In genomic region chr10:95818663-95819062, GRCh38 we compare ENCODE assay signal across 11 cellular contexts.
DNase-seq lines count a peak whose midpoint lies in the region; ATAC-seq, FAIRE-seq and TF ChIP-seq lines count a peak whose summit lies in the region.
"Had no signal": no experiment of that assay in that cellular context is flagged by ENCODE, and none has a peak within 500 bp of the region (broad histone marks: within the 10 kb centered on the region; RNA-seq: fewer than 3 reads in every experiment).

No MANE protein-coding gene starts in this region.

- H3K4me1 ChIP-seq in body of pancreas, result no peaks in the 10 kb centered on the region

- FAIRE-seq in frontal cortex (lab: Jason Lieb, UNC), result no peak

- TF ChIP-seq POLR2A in body of pancreas (IDR thresholded peaks at IDR 0.05), result no peak

- intact Hi-C loops in body of pancreas (cut with DNase I), result no loop called here

- no peaks in the 10 kb centered on the region for H3K36me3 ChIP-seq in body of pancreas (replicated peaks in 1 of 2; ENCODE audit: insufficient read depth in 1 of 2, low read depth in 2 of 2)
- H3K36me3 ChIP-seq: BLaER1 treated with 17β-estradiol and CSF1 and Interleukin-3, amounts not matched to agents 10 nM and 100 nM; vagina had no signal

- WGBS in body of pancreas, 2 donors, result 20 to 26% methylated on average over 2 of the region's 2 CpGs

- no peaks in the 10 kb centered on the region for H3K27me3 ChIP-seq in body of pancreas
- H3K27me3 ChIP-seq: BLaER1 treated with 17β-estradiol and CSF1 and Interleukin-3, amounts not matched to agents 10 nM and 100 nM; vagina had no signal

- H3K4me3 ChIP-seq in body of pancreas, result no peak overlapping the region
- H3K4me3 ChIP-seq: BLaER1 treated with 17β-estradiol and CSF1 and Interleukin-3, amounts not matched to agents 10 nM and 100 nM; vagina had no signal

- H3K27ac ChIP-seq in body of pancreas, result no peak overlapping the region
- no peak overlapping the region for H3K27ac ChIP-seq in substantia nigra (ENCODE audit: low read depth, low read length, poor library complexity, severe bottlenecking)
- H3K27ac ChIP-seq: BLaER1 treated with 17β-estradiol and CSF1 and Interleukin-3, amounts not matched to agents 10 nM and 100 nM; vagina had no signal

- peak; percentile 80 for DNase-seq in A172 (ENCODE audit: low spot score)
- DNase-seq in H4 (ENCODE audit: low spot score), result peak; percentile 85
- no peak for DNase-seq in body of pancreas
- DNase-seq in iris pigment epithelial cell (ENCODE audit: low read depth), result peak; percentile 92
- DNase-seq in frontal cortex (ENCODE audit: low spot score in 2 of 2), result no peak
- no peak for DNase-seq in substantia nigra (lab: John Stamatoyannopoulos, UW)
- DNase-seq: activated CD8-positive, alpha-beta memory T cell treated with anti-CD3 and anti-CD28 coated beads, Interleukin-2, amount 50 U/mL, for 48 hours had no signal

- H3K9me3 ChIP-seq in body of pancreas, result no peaks in the 10 kb centered on the region
- H3K9me3 ChIP-seq: vagina had no signal

- ATAC-seq in body of pancreas (peak; percentile 24), HG02970 (IDR thresholded peaks at IDR 0.05; ENCODE audit: low FRiP score, unreplicated experiment) (no peak), GM21619 (IDR thresholded peaks at IDR 0.05; ENCODE audit: unreplicated experiment) (no peak)

- TF ChIP-seq CTCF in body of pancreas (IDR thresholded peaks at IDR 0.05), result no peak

Comparison
In these comparisons a context has a peak if more than half of its experiments do, and no peak if none do; other contexts are left out.
1. DNase-seq: peak in A172 (single experiment), H4 (single experiment) and iris pigment epithelial cell (single experiment); none in body of pancreas (0 of 4), frontal cortex (0 of 2) and substantia nigra (0 of 49).